ENCODE assay signal across 23 cellular contexts in genomic region chr7:54931532-54931931, GRCh38.
"Had no signal": no experiment of that assay in that cellular context is flagged by ENCODE, and none has a peak within 500 bp of the region (broad histone marks: within the 10 kb centered on the region; RNA-seq: fewer than 3 reads in every experiment).

No MANE protein-coding gene starts in this region.

- H3K27ac Mint-ChIP-seq: immature natural killer cell; naive thymus-derived CD8-positive, alpha-beta T cell; nephron progenitor cell; progenitor cell of endocrine pancreas; stimulated activated naive B cell treated with anti-CD40 and anti-IgM and Interleukin-4, amounts not matched to agents 10 μg/mL and 1 μg/mL and 100 μg/mL, for 72 hours had no signal

- H3K4me1 Mint-ChIP-seq: stimulated activated naive B cell treated with anti-CD40 and anti-IgM and Interleukin-4, amounts not matched to agents 10 μg/mL and 1 μg/mL and 100 μg/mL, for 72 hours had no signal

- DNase-seq: hypothalamus; immature natural killer cell; kidney; left colon; left lung; lower lobe of right lung; mammary epithelial cell; mesenchymal stem cell; naive thymus-derived CD8-positive, alpha-beta T cell; nephron progenitor cell; ovary; right lobe of liver; stimulated activated CD4-positive, alpha-beta T cell treated with anti-CD3 and anti-CD28 coated beads, Interleukin-1b, Interleukin-23, amount 100 ng/mL, for 48 hours; stimulated activated CD4-positive, alpha-beta T cell treated with anti-CD3 and anti-CD28 coated beads, Interleukin-2, amount 100 ng/mL, for 48 hours; stimulated activated CD4-positive, alpha-beta T cell treated with anti-CD3 and anti-CD28 coated beads, Interleukin-4, amount 100 ng/mL, for 4 hours; stimulated activated naive B cell treated with anti-CD40 and anti-IgM and Interleukin-4, amounts not matched to agents 10 μg/mL and 1 μg/mL and 100 μg/mL, for 72 hours; stimulated activated naive CD8-positive, alpha-beta T cell treated with anti-CD3 and anti-CD28 coated beads, Interleukin-15, Interleukin-2, amounts not matched to agents 100 U/mL and 50 U/mL, for 24 hours; stomach; testis; thyroid gland; transverse colon; upper lobe of right lung had no signal

- H3K9me3 ChIP-seq: ovary, right lobe of liver, testis, thyroid gland, upper lobe of right lung had no signal

- H3K4me3 Mint-ChIP-seq: immature natural killer cell; naive thymus-derived CD8-positive, alpha-beta T cell; stimulated activated naive B cell treated with anti-CD40 and anti-IgM and Interleukin-4, amounts not matched to agents 10 μg/mL and 1 μg/mL and 100 μg/mL, for 72 hours had no signal

- ATAC-seq: left colon; left lung; lower lobe of right lung; naive thymus-derived CD8-positive, alpha-beta T cell; right lobe of liver; stimulated activated naive B cell treated with anti-CD40 and anti-IgM and Interleukin-4, amounts not matched to agents 10 μg/mL and 1 μg/mL and 100 μg/mL, for 72 hours; stimulated activated naive CD8-positive, alpha-beta T cell treated with anti-CD3 and anti-CD28 coated beads, Interleukin-15, Interleukin-2, amounts not matched to agents 100 U/mL and 50 U/mL, for 24 hours; upper lobe of right lung had no signal
